In genomic region chr2:54561795-54562592, GRCh38 we compare ENCODE assay signal across 1 cellular context.
TF ChIP-seq lines count a peak whose summit lies in the region.

No MANE protein-coding gene starts in this region.

TF ChIP-seq in GM12878, 131 proteins besides CTCF, POLR2A, EP300 and RAD21 (continued from another document):
- TF ChIP-seq USF2 (IDR thresholded peaks at IDR 0.05; ENCODE audit: borderline replicate concordance, low read depth, low read length) = no peak
- TF ChIP-seq MXI1 (IDR thresholded peaks at IDR 0.05; ENCODE audit: low read depth, low read length) = no peak
- no peak for TF ChIP-seq SMARCA5 (IDR thresholded peaks at IDR 0.05)
- TF ChIP-seq MEF2A (IDR thresholded peaks at IDR 0.05; ENCODE audit: insufficient read depth, low read depth, low read length) = no peak
- no peak for TF ChIP-seq ZNF592 (IDR thresholded peaks at IDR 0.05)
- no peak for TF ChIP-seq PAX5 (IDR thresholded peaks at IDR 0.05; ENCODE audit: borderline replicate concordance, low read depth, low read length)
- no peak for TF ChIP-seq CHD1 (IDR thresholded peaks at IDR 0.05; ENCODE audit: low read depth, low read length)
- TF ChIP-seq FOXM1 (IDR thresholded peaks at IDR 0.05; ENCODE audit: low read depth, low read length) = 0 out of 2 replicates have a peak, but pooled peaks have one; percentile 15
- 0 out of 2 replicates have a peak, but pooled peaks have one; percentile 37 for TF ChIP-seq ZNF687 (IDR thresholded peaks at IDR 0.05)
- no peak for TF ChIP-seq CREM (IDR thresholded peaks at IDR 0.05; ENCODE audit: low read depth)
- TF ChIP-seq WRNIP1 (IDR thresholded peaks at IDR 0.05; ENCODE audit: borderline replicate concordance, low read depth, low read length) = no peak
- TF ChIP-seq BMI1 (IDR thresholded peaks at IDR 0.05; ENCODE audit: borderline replicate concordance) = peak; percentile 38; the same call in 1 of the 2 replicates
- no peak for TF ChIP-seq EED (IDR thresholded peaks at IDR 0.05; ENCODE audit: low read depth)
- TF ChIP-seq JUND (IDR thresholded peaks at IDR 0.05; ENCODE audit: low read depth, low read length) = no peak
- peak; percentile 67 for TF ChIP-seq POLR2AphosphoS5 (IDR thresholded peaks at IDR 0.05; ENCODE audit: low read length)
- peak; percentile 83 for TF ChIP-seq SPI1 (IDR thresholded peaks at IDR 0.05; ENCODE audit: borderline replicate concordance, insufficient read depth, low read depth, low read length)
- TF ChIP-seq RBBP5 (conservative IDR thresholded peaks at IDR 0.05) = no peak
- peak; percentile 53; the same call in 1 of the 2 replicates for TF ChIP-seq NBN (IDR thresholded peaks at IDR 0.05)
- 0 out of 2 replicates have a peak, but pooled peaks have one; percentile 33 for TF ChIP-seq RUNX3 (IDR thresholded peaks at IDR 0.05; ENCODE audit: low read length)
- 0 out of 2 replicates have a peak, but pooled peaks have one; percentile 11 for TF ChIP-seq MTA2 (IDR thresholded peaks at IDR 0.05; ENCODE audit: low read depth)
- TF ChIP-seq YBX1 (IDR thresholded peaks at IDR 0.05) = no peak
- TF ChIP-seq TARDBP (IDR thresholded peaks at IDR 0.05; ENCODE audit: borderline replicate concordance) = no peak
- peak; percentile 81 for TF ChIP-seq MLLT1 (IDR thresholded peaks at IDR 0.05)
- TF ChIP-seq YY1 (IDR thresholded peaks at IDR 0.05; ENCODE audit: low read depth, low read length) = no peak
- 0 out of 2 replicates have a peak, but pooled peaks have one; percentile 19 for TF ChIP-seq CHD2 (IDR thresholded peaks at IDR 0.05; ENCODE audit: borderline replicate concordance, low read depth, low read length)
- TF ChIP-seq PBX3 (IDR thresholded peaks at IDR 0.05; ENCODE audit: insufficient replicate concordance, low read depth, low read length) = no peak
- peak; percentile 15 for TF ChIP-seq SMAD1 (IDR thresholded peaks at IDR 0.05; ENCODE audit: low read depth, partially characterized antibody)
- TF ChIP-seq SIX5 (IDR thresholded peaks at IDR 0.05; ENCODE audit: low read depth, low read length, severe bottlenecking) = no peak
- TF ChIP-seq, protein P1, sequence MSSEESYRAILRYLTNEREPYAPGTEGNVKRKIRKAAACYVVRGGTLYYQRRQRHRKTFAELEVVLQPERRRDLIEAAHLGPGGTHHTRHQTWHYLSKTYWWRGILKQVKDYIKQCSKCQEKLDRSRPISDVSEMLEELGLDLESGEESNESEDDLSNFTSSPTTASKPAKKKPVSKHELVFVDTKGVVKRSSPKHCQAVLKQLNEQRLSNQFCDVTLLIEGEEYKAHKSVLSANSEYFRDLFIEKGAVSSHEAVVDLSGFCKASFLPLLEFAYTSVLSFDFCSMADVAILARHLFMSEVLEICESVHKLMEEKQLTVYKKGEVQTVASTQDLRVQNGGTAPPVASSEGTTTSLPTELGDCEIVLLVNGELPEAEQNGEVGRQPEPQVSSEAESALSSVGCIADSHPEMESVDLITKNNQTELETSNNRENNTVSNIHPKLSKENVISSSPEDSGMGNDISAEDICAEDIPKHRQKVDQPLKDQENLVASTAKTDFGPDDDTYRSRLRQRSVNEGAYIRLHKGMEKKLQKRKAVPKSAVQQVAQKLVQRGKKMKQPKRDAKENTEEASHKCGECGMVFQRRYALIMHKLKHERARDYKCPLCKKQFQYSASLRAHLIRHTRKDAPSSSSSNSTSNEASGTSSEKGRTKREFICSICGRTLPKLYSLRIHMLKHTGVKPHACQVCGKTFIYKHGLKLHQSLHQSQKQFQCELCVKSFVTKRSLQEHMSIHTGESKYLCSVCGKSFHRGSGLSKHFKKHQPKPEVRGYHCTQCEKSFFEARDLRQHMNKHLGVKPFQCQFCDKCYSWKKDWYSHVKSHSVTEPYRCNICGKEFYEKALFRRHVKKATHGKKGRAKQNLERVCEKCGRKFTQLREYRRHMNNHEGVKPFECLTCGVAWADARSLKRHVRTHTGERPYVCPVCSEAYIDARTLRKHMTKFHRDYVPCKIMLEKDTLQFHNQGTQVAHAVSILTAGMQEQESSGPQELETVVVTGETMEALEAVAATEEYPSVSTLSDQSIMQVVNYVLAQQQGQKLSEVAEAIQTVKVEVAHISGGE (CRISPR knock-in tag; IDR thresholded peaks at IDR 0.05) = no peak
- no peak for TF ChIP-seq NFIC (IDR thresholded peaks at IDR 0.05; ENCODE audit: low read depth, low read length)
